Comparison of ENCODE assay signal across 9 cellular contexts in the genomic region with DNA sequence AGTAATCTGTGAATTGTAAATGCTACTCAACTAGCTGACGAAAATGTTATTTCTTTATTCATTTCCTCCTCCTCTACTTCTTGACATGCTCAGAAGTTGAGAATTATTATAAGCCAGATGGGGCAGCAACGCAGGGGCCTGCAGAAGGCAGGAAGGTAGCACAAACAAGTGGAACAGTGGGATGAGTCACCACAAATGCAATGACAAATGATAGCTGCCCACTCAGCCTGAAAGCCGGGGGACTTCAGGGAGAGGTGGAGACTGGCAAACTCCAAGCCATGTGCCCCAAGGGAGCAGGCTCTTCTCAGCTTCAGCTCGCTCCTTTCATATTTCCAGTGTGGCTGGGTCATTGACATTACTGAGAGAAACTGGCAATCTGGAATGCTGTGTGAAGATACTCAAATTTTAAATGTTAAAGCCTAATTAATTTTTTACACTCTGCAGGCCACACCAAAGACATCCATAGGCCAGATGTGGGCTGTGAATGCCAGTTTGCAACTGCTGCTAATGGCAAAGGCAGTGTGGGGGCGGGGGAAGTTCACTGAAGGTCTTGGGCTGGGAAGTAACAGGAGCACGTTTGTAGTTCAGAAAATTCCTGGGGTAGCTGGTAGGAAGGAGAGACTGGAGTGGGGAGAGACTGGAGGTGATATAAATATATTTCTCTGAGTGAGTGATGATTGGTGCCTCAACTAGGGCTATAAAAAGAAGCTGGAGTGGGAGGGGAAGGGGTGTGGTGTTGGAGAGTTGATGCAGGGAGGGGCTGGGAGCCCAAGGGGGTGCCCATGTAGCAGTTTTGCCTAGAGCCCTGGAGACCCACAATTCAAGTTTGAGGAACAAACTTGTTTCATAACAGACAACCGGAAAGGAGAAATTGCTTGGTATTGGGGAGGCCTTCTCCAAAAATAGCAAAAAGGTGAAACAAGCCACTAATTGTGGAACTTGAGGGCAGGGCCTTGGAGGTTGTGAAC. TPM values are rescaled to one million over a fixed set of nuclear protein-coding genes. Genes with fewer than 3 reads are reported as not detected.
DNase-seq lines count a peak whose midpoint lies in the region; ATAC-seq, FAIRE-seq and TF ChIP-seq lines count a peak whose summit lies in the region.
"Had no signal": no experiment of that assay in that cellular context is flagged by ENCODE, and none has a peak within 500 bp of the region (broad histone marks: within the 10 kb centered on the region; RNA-seq: fewer than 3 reads in every experiment).

No MANE protein-coding gene starts in this region.

- H3K36me3 ChIP-seq in BE2C, result no peaks in the 10 kb centered on the region

- FAIRE-seq in D721Med (lab: Jason Lieb, UNC) (no peak), frontal cortex (lab: Jason Lieb, UNC) (no peak)

- no peaks in the 10 kb centered on the region for H3K27me3 ChIP-seq in BE2C
- H3K27me3 ChIP-seq: dorsolateral prefrontal cortex had no signal

- DNase-seq in BE2C (peak; percentile 95), SKM-1 (lab: John Stamatoyannopoulos, UW; ENCODE audit: unreplicated experiment) (peak; percentile 99), kidney tubule cell (ENCODE audit: low spot score) (peak; percentile 82), D721Med (ENCODE audit: insufficient read length, low spot score) (no peak), frontal cortex (ENCODE audit: low spot score in 2 of 2) (no peak)
- no peak for DNase-seq in effector memory CD8-positive, alpha-beta T cell

- H3K27me3 Mint-ChIP-seq in effector memory CD8-positive, alpha-beta T cell, result peaks cover 17 to 23% of the 10 kb centered on the region in 2 donors

- peaks cover 51% of the 10 kb centered on the region for H3K4me1 ChIP-seq in BE2C

- no peak overlapping the region for H3K4me3 Mint-ChIP-seq in effector memory CD8-positive, alpha-beta T cell

- no peaks in the 10 kb centered on the region for H3K9me3 Mint-ChIP-seq in effector memory CD8-positive, alpha-beta T cell

- ATAC-seq in GM18873 (IDR thresholded peaks at IDR 0.05; ENCODE audit: low FRiP score, unreplicated experiment) (peak; percentile 30), HG03139 (IDR thresholded peaks at IDR 0.05; ENCODE audit: unreplicated experiment) (peak; percentile 25)
- no peak for ATAC-seq in effector memory CD8-positive, alpha-beta T cell (replicated peaks)

- H3K9me3 ChIP-seq in BE2C, result no peaks in the 10 kb centered on the region

- TF ChIP-seq CTCF in BE2C (IDR thresholded peaks at IDR 0.05; ENCODE audit: low read depth, low read length) (no peak), D721Med (IDR thresholded peaks at IDR 0.05; ENCODE audit: insufficient read depth, missing control alignments) (no peak)

- H3K4me3 ChIP-seq in BE2C (ENCODE audit: low read depth, low read length), result peak overlapping the region; percentile 13
- H3K4me3 ChIP-seq: dorsolateral prefrontal cortex had no signal

- H3K36me3 Mint-ChIP-seq in effector memory CD8-positive, alpha-beta T cell (ENCODE audit: insufficient read depth), result peaks cover 5% of the 10 kb centered on the region

- no peak overlapping the region for H3K27ac Mint-ChIP-seq in effector memory CD8-positive, alpha-beta T cell

- peaks cover 21 to 30% of the 10 kb centered on the region in 2 donors for H3K4me1 Mint-ChIP-seq in effector memory CD8-positive, alpha-beta T cell (ENCODE audit: low read depth in 2 of 2)

RNA-seq across cellular contexts. Expression of a gene that starts 20.8 kb away (rescaled TPM):
- polyA plus RNA-seq in BE2C (2012; ENCODE audit: insufficient read depth, insufficient read length, low read depth), result 1.0 TPM
- total RNA-seq in frontal cortex, result 0.82 TPM

Comparison
In these comparisons a context has a peak if more than half of its experiments do, and no peak if none do; other contexts are left out.
1. DNase-seq: peak in BE2C (single experiment), SKM-1 (single experiment) and kidney tubule cell (single experiment); none in D721Med (single experiment), frontal cortex (0 of 2) and effector memory CD8-positive, alpha-beta T cell (0 of 3).